ENCODE assay signal across 12 cellular contexts in the genomic region with DNA sequence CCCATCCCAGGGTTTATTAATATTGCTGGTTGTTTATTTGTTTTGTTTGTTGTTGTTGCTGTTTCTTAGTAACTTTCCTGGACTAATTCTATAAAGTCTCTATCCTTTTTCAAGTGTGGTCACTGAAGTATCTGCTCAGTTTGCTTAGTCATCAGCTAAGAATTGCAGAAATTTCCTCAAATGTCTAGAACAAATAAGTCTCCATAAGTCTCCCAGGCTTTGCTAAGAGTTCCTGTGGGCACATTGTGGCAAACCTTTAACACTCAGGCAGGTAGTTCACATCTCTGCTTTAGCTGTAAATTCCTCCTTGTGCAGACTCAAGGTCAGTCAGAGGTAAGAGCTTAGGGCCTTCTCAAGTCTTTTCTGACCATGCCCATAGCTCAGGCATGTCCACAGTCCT. TPM values are rescaled to one million over a fixed set of nuclear protein-coding genes. Genes with fewer than 3 reads are reported as not detected.
DNase-seq lines count a peak whose midpoint lies in the region; ATAC-seq and TF ChIP-seq lines count a peak whose summit lies in the region.
"Had no signal": no experiment of that assay in that cellular context is flagged by ENCODE, and none has a peak within 500 bp of the region (broad histone marks: within the 10 kb centered on the region; RNA-seq: fewer than 3 reads in every experiment).

No MANE protein-coding gene starts in this region.

- H3K4me1 ChIP-seq in PC-3 (ENCODE audit: insufficient read depth, low read length) (peaks cover 34% of the 10 kb centered on the region), uterus (no peaks in the 10 kb centered on the region), colonic mucosa (no peaks in the 10 kb centered on the region)

- ATAC-seq in PC-3 (peak; percentile 91), HG03108 (IDR thresholded peaks at IDR 0.05; ENCODE audit: unreplicated experiment) (no peak)
- ATAC-seq: Right ventricle myocardium inferior; stimulated activated naive CD8-positive, alpha-beta T cell treated with anti-CD3 and anti-CD28 coated beads, Interleukin-15, Interleukin-2, amounts not matched to agents 100 U/mL and 50 U/mL, for 24 hours had no signal

- H3K4me3 ChIP-seq in PC-3 (ENCODE audit: low read length), result 0 out of 2 replicates have a peak overlapping the region, but pooled peaks have one; percentile 10
- no peak overlapping the region for H3K4me3 ChIP-seq in uterus
- no peak overlapping the region for H3K4me3 ChIP-seq in colonic mucosa

- no peak overlapping the region for H3K4me3 Mint-ChIP-seq in Calu3 (ENCODE audit: low read depth, unreplicated experiment)

- CTCF ChIA-PET in Calu3 (lab: Charles Lee) (interaction anchor here (1.0 to 1.8 kb wide), 2 partner anchors 190 to 442 kb away, joined by 3 to 6 read pairs; no protein-coding TSS in a partner anchor), PC-3 (lab: Charles Lee) (interaction anchor here (0.5 to 1.0 kb wide), 2 partner anchors 25 to 228 kb away, joined by 3 read pairs; no protein-coding TSS in a partner anchor)

- no peaks in the 10 kb centered on the region for H3K79me2 ChIP-seq in PC-3 (ENCODE audit: low read length)

- H3K27ac Mint-ChIP-seq in Calu3 (ENCODE audit: unreplicated experiment), result peak overlapping the region; percentile 43

- H3K27ac ChIP-seq in PC-3 (ENCODE audit: low read length) (peak overlapping the region; percentile 86), uterus (no peak overlapping the region), colonic mucosa (no peak overlapping the region)

- peaks cover 5% of the 10 kb centered on the region for H3K9me3 Mint-ChIP-seq in Calu3 (ENCODE audit: low read depth, unreplicated experiment)

- H3K36me3 Mint-ChIP-seq in Calu3 (ENCODE audit: insufficient read depth, unreplicated experiment), result no peaks in the 10 kb centered on the region

- peak overlapping the region; percentile 64 for H3K4me2 ChIP-seq in PC-3 (ENCODE audit: low read length)

- H3K9ac ChIP-seq in PC-3 (ENCODE audit: low read length) (peak overlapping the region; percentile 52), colonic mucosa (ENCODE audit: low read depth in 2 of 2, low read length in 2 of 2) (no peak overlapping the region)

- H3F3A ChIP-seq in PC-3 (ENCODE audit: low read length, unreplicated experiment), result peaks cover 9% of the 10 kb centered on the region

- BruUV-seq in Calu3 (replicated peaks; lab: Mats Ljungman, UMichigan) (no TSS peak), PC-3 (replicated peaks; lab: Mats Ljungman, UMichigan) (no TSS peak)

- H3K9me2 ChIP-seq in PC-3 (replicated peaks; ENCODE audit: low read length), result no peaks in the 10 kb centered on the region

- no peaks in the 10 kb centered on the region for H3K36me3 ChIP-seq in PC-3 (ENCODE audit: low read depth, low read length)
- H3K36me3 ChIP-seq in uterus, result no peaks in the 10 kb centered on the region
- H3K36me3 ChIP-seq in colonic mucosa, result no peaks in the 10 kb centered on the region

- H3K27me3 Mint-ChIP-seq in Calu3 (ENCODE audit: unreplicated experiment), result no peaks in the 10 kb centered on the region

- intact Hi-C loops in Calu3 (cut with micrococcal nuclease; ENCODE audit: unreplicated experiment) (loop anchor here (5.0 kb wide), 1 partner anchor 124 kb away; no protein-coding TSS in a partner anchor), PC-3 (cut with micrococcal nuclease) (loop anchor here (2.0 kb wide), 1 partner anchor 86 kb away; no protein-coding TSS in a partner anchor), uterus (cut with DNase I; ENCODE audit: low total_unique reads) (no loop called here), colonic mucosa (cut with DNase I) (no loop called here)

- POLR2A ChIA-PET in PC-3 (lab: Charles Lee; ENCODE audit: unreplicated experiment), result interaction anchor here (0.6 to 0.7 kb wide), 3 partner anchors 112 to 371 kb away, joined by 3 to 5 read pairs (median 4); no protein-coding TSS in a partner anchor

- no peak overlapping the region for H2AFZ ChIP-seq in PC-3 (ENCODE audit: low read length)

- H3K27me3 ChIP-seq in PC-3 (ENCODE audit: low read length) (no peaks in the 10 kb centered on the region), uterus (no peaks in the 10 kb centered on the region), colonic mucosa (no peaks in the 10 kb centered on the region)

- DNase-seq in Calu3 (peak; percentile 36), PC-3 (peak; percentile 98), dermis blood vessel endothelial cell (peak; percentile 71), myocyte (ENCODE audit: low read depth) (peak; percentile 66), uterus (no peak), colonic mucosa (no peak), NCI-H1436 (lab: John Stamatoyannopoulos, UW) (no peak)
- DNase-seq: activated CD4-positive, alpha-beta T cell treated with anti-CD3 and anti-CD28 coated beads for 4 hours; KBM-7; stimulated activated naive CD8-positive, alpha-beta T cell treated with anti-CD3 and anti-CD28 coated beads, Interleukin-15, Interleukin-2, amounts not matched to agents 100 U/mL and 50 U/mL, for 24 hours had no signal

- no peak for TF ChIP-seq POLR2A in uterus (IDR thresholded peaks at IDR 0.05)

- H3K4me1 Mint-ChIP-seq in Calu3 (ENCODE audit: low read depth, unreplicated experiment), result peaks cover 32% of the 10 kb centered on the region

- H4K20me1 ChIP-seq in PC-3 (ENCODE audit: low read length), result no peaks in the 10 kb centered on the region

- H3K9me3 ChIP-seq in PC-3 (ENCODE audit: low read length) (0 out of 2 replicates have a peak, but pooled peaks cover 5% of the 10 kb centered on the region), uterus (no peaks in the 10 kb centered on the region), colonic mucosa (no peaks in the 10 kb centered on the region)

- no peak for TF ChIP-seq CTCF in Calu3 (IDR thresholded peaks at IDR 0.05; ENCODE audit: unreplicated experiment)
- TF ChIP-seq CTCF in PC-3 (conservative IDR thresholded peaks at IDR 0.05; ENCODE audit: low read depth, low read length), result no peak
- TF ChIP-seq CTCF in uterus (IDR thresholded peaks at IDR 0.05), result no peak
- TF ChIP-seq CTCF in colonic mucosa (IDR thresholded peaks at IDR 0.05), result no peak

RNA-seq across cellular contexts. Expression of a gene that starts 38.9 kb away (rescaled TPM):
- total RNA-seq in Calu3 (2022) (not detected in 2 replicates), PC-3 (2014; rRNA removed) (not detected in 2 replicates), dermis blood vessel endothelial cell (not detected in 2 replicates), myocyte (not detected in 2 replicates), uterus (not detected), colonic mucosa (not detected)
- not detected for polyA plus RNA-seq in myocyte (2012)
- total RNA-seq: Right ventricle myocardium inferior had no signal

Comparison
In these comparisons a context has a peak if more than half of its experiments do, and no peak if none do; other contexts are left out.
1. DNase-seq: peak in Calu3 (single experiment), PC-3 (single experiment), dermis blood vessel endothelial cell (single experiment) and myocyte (single experiment); none in uterus (0 of 2), colonic mucosa (single experiment) and NCI-H1436 (single experiment).
2. intact Hi-C loops: an anchor here in Calu3 (5.0 kb wide) and PC-3 (2.0 kb wide); none called in uterus and colonic mucosa.